1 cellular context compared by ENCODE assay signal in the genomic region with DNA sequence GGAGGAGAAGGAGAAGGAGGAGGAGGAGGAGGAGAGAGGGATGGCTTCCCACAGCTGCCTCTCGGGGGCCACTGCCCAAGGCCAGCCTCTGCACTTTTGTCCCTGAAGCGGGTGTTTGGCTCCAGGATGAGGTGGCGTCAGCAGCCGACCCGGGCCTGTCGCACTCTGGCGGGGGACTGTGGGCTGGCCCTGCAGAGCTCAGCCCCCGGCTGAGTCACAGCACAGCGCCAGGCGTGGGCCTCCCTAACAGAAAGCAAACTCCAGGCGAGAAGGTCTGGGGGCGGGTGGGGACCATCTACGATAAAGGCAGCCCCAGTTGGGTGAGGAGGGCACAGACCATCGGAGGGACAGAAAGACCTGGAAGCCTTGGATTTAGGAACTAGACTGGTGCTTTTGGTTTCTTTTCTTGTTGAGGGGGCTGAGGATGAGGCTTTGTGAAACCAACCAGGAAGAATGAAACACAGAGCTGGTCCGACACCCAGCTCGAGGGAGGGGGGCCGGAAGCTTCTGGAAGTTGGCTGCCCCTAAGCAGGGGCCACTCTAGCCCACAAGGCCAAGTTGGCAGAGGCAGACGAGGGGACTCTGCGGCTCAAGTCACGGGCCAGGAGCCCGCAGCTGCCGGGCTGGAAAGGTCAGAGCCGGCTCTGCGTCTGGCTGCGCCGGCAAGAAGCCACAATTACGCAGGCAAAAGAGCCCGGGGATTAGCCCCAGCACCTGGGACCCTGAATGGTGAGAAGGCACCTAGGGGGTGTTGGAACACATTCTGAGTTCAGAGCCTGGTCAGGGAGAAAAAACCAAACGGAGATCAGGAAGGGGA.
TF ChIP-seq lines count a peak whose summit lies in the region.

No MANE protein-coding gene starts in this region.

TF ChIP-seq in K562, 482 proteins besides CTCF, POLR2A, EP300 and RAD21 (continued from another document and continues in another):
- TF ChIP-seq HSF4 (CRISPR knock-in tag; IDR thresholded peaks at IDR 0.05; ENCODE audit: borderline replicate concordance) (no peak), CEBPB (tag; IDR thresholded peaks at IDR 0.05) (no peak), NCOA6 (IDR thresholded peaks at IDR 0.05) (no peak), HNRNPL (IDR thresholded peaks at IDR 0.05; ENCODE audit: low read depth, low read length) (no peak), SAFB2 (IDR thresholded peaks at IDR 0.05; ENCODE audit: borderline replicate concordance, low read depth, low read length, severe bottlenecking) (no peak), ZBTB34 (CRISPR knock-in tag; IDR thresholded peaks at IDR 0.05) (no peak), NFE2 (IDR thresholded peaks at IDR 0.05; ENCODE audit: low read depth) (peak; percentile 54), TCF7 (IDR thresholded peaks at IDR 0.05; ENCODE audit: borderline replicate concordance) (peak; percentile 60; the same call in 1 of the 2 replicates), FIP1L1 (IDR thresholded peaks at IDR 0.05; ENCODE audit: low read depth, low read length, poor library complexity, severe bottlenecking) (no peak), THAP7 (CRISPR knock-in tag; IDR thresholded peaks at IDR 0.05) (no peak), ZNF134 (CRISPR knock-in tag; conservative IDR thresholded peaks at IDR 0.05) (0 out of 2 replicates have a peak, but pooled peaks have one; percentile 13), MYBL2 (IDR thresholded peaks at IDR 0.05; ENCODE audit: low read depth) (no peak), MYBL2 (CRISPR knock-in tag; IDR thresholded peaks at IDR 0.05; ENCODE audit: borderline replicate concordance) (no peak), MCM5 (IDR thresholded peaks at IDR 0.05; ENCODE audit: low read depth) (no peak), NCOA2 (IDR thresholded peaks at IDR 0.05; ENCODE audit: partially characterized antibody in 2 of 2) (no peak), ETS2 (tag; IDR thresholded peaks at IDR 0.05; ENCODE audit: borderline replicate concordance, poor library complexity, severe bottlenecking) (no peak), HNRNPH1 (optimal IDR thresholded peaks at IDR 0.05; ENCODE audit: low read depth, low read length) (no peak), CREB5 (CRISPR knock-in tag; IDR thresholded peaks at IDR 0.05) (no peak), PHB (CRISPR knock-in tag; IDR thresholded peaks at IDR 0.05) (no peak), HINFP (tag; conservative IDR thresholded peaks at IDR 0.05; ENCODE audit: low read depth) (no peak), CBX3 (IDR thresholded peaks at IDR 0.05; ENCODE audit: borderline replicate concordance in 1 of 2, low read length in 2 of 2) (no peak; a peak in 1 of 3 replicates), ETV5 (CRISPR knock-in tag; IDR thresholded peaks at IDR 0.05; ENCODE audit: low read depth) (peak; percentile 66; the same call in 1 of the 2 replicates), CHCHD3 (CRISPR knock-in tag; IDR thresholded peaks at IDR 0.05) (no peak), CHD1 (IDR thresholded peaks at IDR 0.05; ENCODE audit: low read length) (peak; percentile 43), ZBTB1 (CRISPR knock-in tag; IDR thresholded peaks at IDR 0.05; ENCODE audit: borderline replicate concordance, low read depth) (no peak), HOXB6 (CRISPR knock-in tag; IDR thresholded peaks at IDR 0.05; ENCODE audit: borderline replicate concordance) (no peak), TOE1 (IDR thresholded peaks at IDR 0.05; ENCODE audit: borderline replicate concordance) (peak; percentile 57; the same call in 1 of the 2 replicates), TOE1 (CRISPR knock-in tag; IDR thresholded peaks at IDR 0.05; ENCODE audit: borderline replicate concordance, low read depth) (no peak), CEBPZ (IDR thresholded peaks at IDR 0.05; ENCODE audit: borderline replicate concordance, low read depth, low read length) (no peak), KDM4B (IDR thresholded peaks at IDR 0.05; ENCODE audit: borderline replicate concordance in 2 of 2, low read depth in 1 of 2) (peak in 1 of 2 experiments; percentile 41; a peak in 1 of 4 replicates), TRIM24 (IDR thresholded peaks at IDR 0.05) (no peak), YBX1 (IDR thresholded peaks at IDR 0.05) (no peak), TEAD4 (IDR thresholded peaks at IDR 0.05; ENCODE audit: low read length) (0 out of 2 replicates have a peak, but pooled peaks have one; percentile 37), TEAD4 (CRISPR knock-in tag; IDR thresholded peaks at IDR 0.05; ENCODE audit: borderline replicate concordance) (no peak), SRSF9 (IDR thresholded peaks at IDR 0.05; ENCODE audit: borderline replicate concordance, low read depth, low read length) (no peak), ZNF224 (CRISPR knock-in tag; IDR thresholded peaks at IDR 0.05) (no peak), ELF2 (CRISPR knock-in tag; IDR thresholded peaks at IDR 0.05) (0 out of 2 replicates have a peak, but pooled peaks have one; percentile 44)
- TF ChIP-seq, protein P1, sequence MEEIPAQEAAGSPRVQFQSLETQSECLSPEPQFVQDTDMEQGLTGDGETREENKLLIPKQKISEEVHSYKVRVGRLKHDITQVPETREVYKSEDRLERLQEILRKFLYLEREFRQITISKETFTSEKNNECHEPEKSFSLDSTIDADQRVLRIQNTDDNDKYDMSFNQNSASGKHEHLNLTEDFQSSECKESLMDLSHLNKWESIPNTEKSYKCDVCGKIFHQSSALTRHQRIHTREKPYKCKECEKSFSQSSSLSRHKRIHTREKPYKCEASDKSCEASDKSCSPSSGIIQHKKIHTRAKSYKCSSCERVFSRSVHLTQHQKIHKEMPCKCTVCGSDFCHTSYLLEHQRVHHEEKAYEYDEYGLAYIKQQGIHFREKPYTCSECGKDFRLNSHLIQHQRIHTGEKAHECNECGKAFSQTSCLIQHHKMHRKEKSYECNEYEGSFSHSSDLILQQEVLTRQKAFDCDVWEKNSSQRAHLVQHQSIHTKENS (CRISPR knock-in tag; IDR thresholded peaks at IDR 0.05): no peak
- TF ChIP-seq, protein P2, sequence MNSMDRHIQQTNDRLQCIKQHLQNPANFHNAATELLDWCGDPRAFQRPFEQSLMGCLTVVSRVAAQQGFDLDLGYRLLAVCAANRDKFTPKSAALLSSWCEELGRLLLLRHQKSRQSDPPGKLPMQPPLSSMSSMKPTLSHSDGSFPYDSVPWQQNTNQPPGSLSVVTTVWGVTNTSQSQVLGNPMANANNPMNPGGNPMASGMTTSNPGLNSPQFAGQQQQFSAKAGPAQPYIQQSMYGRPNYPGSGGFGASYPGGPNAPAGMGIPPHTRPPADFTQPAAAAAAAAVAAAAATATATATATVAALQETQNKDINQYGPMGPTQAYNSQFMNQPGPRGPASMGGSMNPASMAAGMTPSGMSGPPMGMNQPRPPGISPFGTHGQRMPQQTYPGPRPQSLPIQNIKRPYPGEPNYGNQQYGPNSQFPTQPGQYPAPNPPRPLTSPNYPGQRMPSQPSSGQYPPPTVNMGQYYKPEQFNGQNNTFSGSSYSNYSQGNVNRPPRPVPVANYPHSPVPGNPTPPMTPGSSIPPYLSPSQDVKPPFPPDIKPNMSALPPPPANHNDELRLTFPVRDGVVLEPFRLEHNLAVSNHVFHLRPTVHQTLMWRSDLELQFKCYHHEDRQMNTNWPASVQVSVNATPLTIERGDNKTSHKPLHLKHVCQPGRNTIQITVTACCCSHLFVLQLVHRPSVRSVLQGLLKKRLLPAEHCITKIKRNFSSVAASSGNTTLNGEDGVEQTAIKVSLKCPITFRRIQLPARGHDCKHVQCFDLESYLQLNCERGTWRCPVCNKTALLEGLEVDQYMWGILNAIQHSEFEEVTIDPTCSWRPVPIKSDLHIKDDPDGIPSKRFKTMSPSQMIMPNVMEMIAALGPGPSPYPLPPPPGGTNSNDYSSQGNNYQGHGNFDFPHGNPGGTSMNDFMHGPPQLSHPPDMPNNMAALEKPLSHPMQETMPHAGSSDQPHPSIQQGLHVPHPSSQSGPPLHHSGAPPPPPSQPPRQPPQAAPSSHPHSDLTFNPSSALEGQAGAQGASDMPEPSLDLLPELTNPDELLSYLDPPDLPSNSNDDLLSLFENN (IDR thresholded peaks at IDR 0.05; ENCODE audit: low read depth in 2 of 2, low read length in 2 of 2): no peak
- TF ChIP-seq, protein P3, sequence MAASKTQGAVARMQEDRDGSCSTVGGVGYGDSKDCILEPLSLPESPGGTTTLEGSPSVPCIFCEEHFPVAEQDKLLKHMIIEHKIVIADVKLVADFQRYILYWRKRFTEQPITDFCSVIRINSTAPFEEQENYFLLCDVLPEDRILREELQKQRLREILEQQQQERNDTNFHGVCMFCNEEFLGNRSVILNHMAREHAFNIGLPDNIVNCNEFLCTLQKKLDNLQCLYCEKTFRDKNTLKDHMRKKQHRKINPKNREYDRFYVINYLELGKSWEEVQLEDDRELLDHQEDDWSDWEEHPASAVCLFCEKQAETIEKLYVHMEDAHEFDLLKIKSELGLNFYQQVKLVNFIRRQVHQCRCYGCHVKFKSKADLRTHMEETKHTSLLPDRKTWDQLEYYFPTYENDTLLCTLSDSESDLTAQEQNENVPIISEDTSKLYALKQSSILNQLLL (CRISPR knock-in tag; IDR thresholded peaks at IDR 0.05; ENCODE audit: borderline replicate concordance): no peak
- TF ChIP-seq, protein P4, sequence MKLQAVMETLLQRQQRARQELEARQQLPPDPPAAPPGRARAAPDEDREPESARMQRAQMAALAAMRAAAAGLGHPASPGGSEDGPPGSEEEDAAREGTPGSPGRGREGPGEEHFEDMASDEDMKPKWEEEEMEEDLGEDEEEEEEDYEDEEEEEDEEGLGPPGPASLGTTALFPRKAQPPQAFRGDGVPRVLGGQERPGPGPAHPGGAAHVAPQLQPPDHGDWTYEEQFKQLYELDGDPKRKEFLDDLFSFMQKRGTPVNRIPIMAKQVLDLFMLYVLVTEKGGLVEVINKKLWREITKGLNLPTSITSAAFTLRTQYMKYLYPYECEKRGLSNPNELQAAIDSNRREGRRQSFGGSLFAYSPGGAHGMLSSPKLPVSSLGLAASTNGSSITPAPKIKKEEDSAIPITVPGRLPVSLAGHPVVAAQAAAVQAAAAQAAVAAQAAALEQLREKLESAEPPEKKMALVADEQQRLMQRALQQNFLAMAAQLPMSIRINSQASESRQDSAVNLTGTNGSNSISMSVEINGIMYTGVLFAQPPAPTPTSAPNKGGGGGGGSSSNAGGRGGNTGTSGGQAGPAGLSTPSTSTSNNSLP (IDR thresholded peaks at IDR 0.05; ENCODE audit: borderline replicate concordance, low read depth, low read length): no peak
- TF ChIP-seq, protein P5, sequence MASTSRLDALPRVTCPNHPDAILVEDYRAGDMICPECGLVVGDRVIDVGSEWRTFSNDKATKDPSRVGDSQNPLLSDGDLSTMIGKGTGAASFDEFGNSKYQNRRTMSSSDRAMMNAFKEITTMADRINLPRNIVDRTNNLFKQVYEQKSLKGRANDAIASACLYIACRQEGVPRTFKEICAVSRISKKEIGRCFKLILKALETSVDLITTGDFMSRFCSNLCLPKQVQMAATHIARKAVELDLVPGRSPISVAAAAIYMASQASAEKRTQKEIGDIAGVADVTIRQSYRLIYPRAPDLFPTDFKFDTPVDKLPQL (IDR thresholded peaks at IDR 0.05; ENCODE audit: extremely low read depth, insufficient read length): no peak
